4 cellular contexts compared by ENCODE assay signal in the genomic region with DNA sequence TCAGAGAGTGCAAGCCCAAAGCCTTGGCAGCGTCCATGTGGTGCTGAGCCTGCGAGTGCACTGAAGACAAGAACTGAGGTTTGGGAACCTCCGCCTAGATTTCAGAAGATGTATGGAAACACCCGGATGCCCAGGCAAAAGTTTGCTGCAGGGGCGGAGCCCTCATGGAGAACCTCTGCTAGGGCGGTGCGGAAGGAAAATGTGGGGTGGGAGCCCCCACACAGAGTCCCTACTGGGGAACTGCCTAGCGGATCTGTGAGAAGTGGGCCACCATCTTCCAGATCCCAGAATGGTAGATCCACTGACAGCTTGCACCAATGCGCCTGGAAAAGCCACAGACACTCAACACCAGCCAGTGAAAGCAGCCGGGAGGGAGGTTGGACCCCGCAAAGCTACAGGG. TPM values are rescaled to one million over a fixed set of nuclear protein-coding genes. Genes with fewer than 3 reads are reported as not detected.
"Had no signal": no experiment of that assay in that cellular context is flagged by ENCODE, and none has a peak within 500 bp of the region (broad histone marks: within the 10 kb centered on the region; RNA-seq: fewer than 3 reads in every experiment).

No MANE protein-coding gene starts in this region.

RNA-seq across cellular contexts. Expression of a gene that starts 42.2 kb away (rescaled TPM):
- total RNA-seq: LHCN-M2, M059J, MCF 10A, NCI-H460 had no signal
